ENCODE assay signal across 8 cellular contexts in the genomic region with DNA sequence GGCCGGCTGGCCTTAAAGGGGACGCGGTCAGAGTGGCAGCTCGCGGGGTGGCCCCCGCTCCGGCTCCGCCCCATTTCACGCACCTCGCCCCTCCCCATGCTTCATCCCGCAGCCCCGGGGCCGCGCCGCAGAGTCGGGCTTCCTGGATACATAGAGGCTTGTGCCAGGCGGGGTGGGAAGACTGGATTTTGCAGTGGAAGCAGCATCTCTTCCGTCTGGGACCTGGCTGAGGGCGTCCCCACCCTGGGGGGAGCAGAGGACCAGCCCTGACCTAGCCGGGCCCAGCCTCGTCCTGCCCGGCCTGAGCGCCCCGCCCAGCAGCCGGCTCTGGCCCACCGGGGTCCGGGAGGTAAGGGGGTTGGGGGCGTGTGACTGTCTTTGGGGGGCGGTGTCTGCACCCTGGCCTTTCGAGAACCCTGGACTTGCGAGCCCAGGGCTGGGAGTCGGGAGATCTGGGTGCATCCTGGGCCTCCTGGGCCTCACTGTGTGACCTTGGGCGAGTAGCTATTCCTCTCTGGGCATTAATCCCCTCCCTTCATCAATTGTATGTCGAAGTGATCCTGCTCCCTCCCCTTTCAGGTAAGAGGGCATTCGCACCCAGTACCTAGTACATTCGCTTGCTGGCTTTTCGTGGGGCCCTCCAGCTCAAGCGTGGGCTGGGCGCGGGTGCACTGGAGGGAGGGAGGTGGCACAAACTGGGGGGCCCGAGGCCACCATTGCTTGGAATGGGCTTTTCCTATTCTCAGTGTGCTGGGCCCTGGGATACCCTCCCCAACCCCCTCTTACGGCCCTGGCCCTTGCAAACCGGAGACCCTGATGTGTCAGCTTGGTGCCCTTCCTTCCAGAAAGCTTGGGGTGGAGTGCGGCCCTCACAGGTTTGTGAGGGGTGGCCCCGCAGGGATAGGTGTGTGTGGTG. TPM values are rescaled to one million over a fixed set of nuclear protein-coding genes. Genes with fewer than 3 reads are reported as not detected.
DNase-seq lines count a peak whose midpoint lies in the region; ATAC-seq and TF ChIP-seq lines count a peak whose summit lies in the region.

A gene with protein sequence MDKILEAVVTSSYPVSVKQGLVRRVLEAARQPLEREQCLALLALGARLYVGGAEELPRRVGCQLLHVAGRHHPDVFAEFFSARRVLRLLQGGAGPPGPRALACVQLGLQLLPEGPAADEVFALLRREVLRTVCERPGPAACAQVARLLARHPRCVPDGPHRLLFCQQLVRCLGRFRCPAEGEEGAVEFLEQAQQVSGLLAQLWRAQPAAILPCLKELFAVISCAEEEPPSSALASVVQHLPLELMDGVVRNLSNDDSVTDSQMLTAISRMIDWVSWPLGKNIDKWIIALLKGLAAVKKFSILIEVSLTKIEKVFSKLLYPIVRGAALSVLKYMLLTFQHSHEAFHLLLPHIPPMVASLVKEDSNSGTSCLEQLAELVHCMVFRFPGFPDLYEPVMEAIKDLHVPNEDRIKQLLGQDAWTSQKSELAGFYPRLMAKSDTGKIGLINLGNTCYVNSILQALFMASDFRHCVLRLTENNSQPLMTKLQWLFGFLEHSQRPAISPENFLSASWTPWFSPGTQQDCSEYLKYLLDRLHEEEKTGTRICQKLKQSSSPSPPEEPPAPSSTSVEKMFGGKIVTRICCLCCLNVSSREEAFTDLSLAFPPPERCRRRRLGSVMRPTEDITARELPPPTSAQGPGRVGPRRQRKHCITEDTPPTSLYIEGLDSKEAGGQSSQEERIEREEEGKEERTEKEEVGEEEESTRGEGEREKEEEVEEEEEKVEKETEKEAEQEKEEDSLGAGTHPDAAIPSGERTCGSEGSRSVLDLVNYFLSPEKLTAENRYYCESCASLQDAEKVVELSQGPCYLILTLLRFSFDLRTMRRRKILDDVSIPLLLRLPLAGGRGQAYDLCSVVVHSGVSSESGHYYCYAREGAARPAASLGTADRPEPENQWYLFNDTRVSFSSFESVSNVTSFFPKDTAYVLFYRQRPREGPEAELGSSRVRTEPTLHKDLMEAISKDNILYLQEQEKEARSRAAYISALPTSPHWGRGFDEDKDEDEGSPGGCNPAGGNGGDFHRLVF (plus strand): TSS at position 111 of the 916 bp plus-strand sequence. CDS start 7,327 bp downstream, outside the sequence.

- intact Hi-C loops in psoas muscle (cut with DNase I), result loop anchor here (5.0 kb wide), 4 partner anchors 47 to 127 kb away; a partner anchor contains a TSS

- no peaks in the 10 kb centered on the region for H4K20me1 ChIP-seq in SU-DHL-6 (ENCODE audit: low read depth, low read length)

- peak within 1 kb of the TSS; percentile 98 for H2AFZ ChIP-seq in SU-DHL-6 (ENCODE audit: low read depth, low read length, severe bottlenecking)

- no peaks in the 10 kb centered on the region for H3K4me1 ChIP-seq in foreskin keratinocyte
- peaks cover 41% of the 10 kb centered on the region for H3K4me1 ChIP-seq in psoas muscle

- DNase-seq in NCI-H82 (lab: John Stamatoyannopoulos, UW), result peak; percentile 37
- no peak for DNase-seq in NCI-H82 treated with DMSO at 0.1 percent for 48 hours (lab: John Stamatoyannopoulos, UW; ENCODE audit: unreplicated experiment)
- no peak for DNase-seq in foreskin keratinocyte
- DNase-seq in psoas muscle, result no peak
- no peak for DNase-seq in erythroblast (lab: John Stamatoyannopoulos, UW)
- DNase-seq in amygdala (lab: John Stamatoyannopoulos, UW), result no peak

- H3K4me2 ChIP-seq in SU-DHL-6 (ENCODE audit: low read depth, low read length, poor library complexity, severe bottlenecking), result peak within 1 kb of the TSS; percentile 78

- no peak for TF ChIP-seq CTCF in SU-DHL-6 (IDR thresholded peaks at IDR 0.05; ENCODE audit: insufficient read depth, low read length, poor library complexity, severe bottlenecking)
- no peak for TF ChIP-seq CTCF in foreskin keratinocyte (conservative IDR thresholded peaks at IDR 0.05)
- TF ChIP-seq CTCF in psoas muscle (IDR thresholded peaks at IDR 0.05), result no peak

- TF ChIP-seq POLR2A in erythroblast (IDR thresholded peaks at IDR 0.05; ENCODE audit: low read length), result no peak

- H3F3A ChIP-seq in SU-DHL-6 (ENCODE audit: insufficient read depth), result no peaks in the 10 kb centered on the region

- H3K4me3 ChIP-seq in SU-DHL-6 (ENCODE audit: insufficient read depth, low read length, poor library complexity, severe bottlenecking) (peak within 1 kb of the TSS; percentile 95), psoas muscle (peak within 1 kb of the TSS; percentile 98)

- H3K27me3 ChIP-seq in SU-DHL-6 (ENCODE audit: low read length), result no peaks in the 10 kb centered on the region
- H3K27me3 ChIP-seq in foreskin keratinocyte, result no peaks in the 10 kb centered on the region
- H3K27me3 ChIP-seq in psoas muscle (ENCODE audit: insufficient read depth in 3 of 3, low read length in 2 of 3), result no peaks in the 10 kb centered on the region

- no peaks in the 10 kb centered on the region for H3K9me2 ChIP-seq in SU-DHL-6 (replicated peaks; ENCODE audit: insufficient read depth, low read length)

- H3K27ac ChIP-seq in SU-DHL-6 (ENCODE audit: low read depth, low read length) (no peak within 1 kb of the TSS), foreskin keratinocyte (peak within 1 kb of the TSS; percentile 63), psoas muscle (peak within 1 kb of the TSS; percentile 79)

- H3K9ac ChIP-seq in SU-DHL-6 (ENCODE audit: low read length), result peak within 1 kb of the TSS; percentile 82

- ATAC-seq in foreskin keratinocyte, result peak; percentile 19
- peak in 3 of 4 donors; percentile 18 to 38 (median 24) for ATAC-seq in psoas muscle
- no peak for ATAC-seq in GM19023 (IDR thresholded peaks at IDR 0.05; ENCODE audit: unreplicated experiment)

- H3K36me3 ChIP-seq in SU-DHL-6 (ENCODE audit: low read length), result no peaks in the 10 kb centered on the region
- peaks cover 0 to 6% of the 10 kb centered on the region in 2 donors for H3K36me3 ChIP-seq in psoas muscle (ENCODE audit: insufficient read depth in 1 of 2, low read depth in 1 of 2)

- H3K79me2 ChIP-seq in SU-DHL-6 (ENCODE audit: insufficient read depth, low read length), result no peaks in the 10 kb centered on the region

- H3K9me3 ChIP-seq in SU-DHL-6 (ENCODE audit: insufficient read depth, low read length), result no peaks in the 10 kb centered on the region
- no peaks in the 10 kb centered on the region for H3K9me3 ChIP-seq in psoas muscle

- WGBS in psoas muscle, 3 donors, result 9 to 18% (median 10%) methylated on average over 39 to 45 of the region's 45 CpGs

RNA-seq across cellular contexts. Expression of the gene that starts here (rescaled TPM):
- 5.2 and 6.1 TPM in 2 replicates for total RNA-seq in foreskin keratinocyte
- polyA plus RNA-seq in foreskin keratinocyte, result 3.3 and 3.7 TPM in 2 replicates
- 1 to 10 TPM; 2.0 to 4.4 (median 3.5) TPM for total RNA-seq in psoas muscle
- polyA plus RNA-seq in psoas muscle, result 1 to 10 TPM; 1.3 to 7.1 (median 2.2) TPM
